9 cellular contexts compared by ENCODE assay signal in the genomic region with DNA sequence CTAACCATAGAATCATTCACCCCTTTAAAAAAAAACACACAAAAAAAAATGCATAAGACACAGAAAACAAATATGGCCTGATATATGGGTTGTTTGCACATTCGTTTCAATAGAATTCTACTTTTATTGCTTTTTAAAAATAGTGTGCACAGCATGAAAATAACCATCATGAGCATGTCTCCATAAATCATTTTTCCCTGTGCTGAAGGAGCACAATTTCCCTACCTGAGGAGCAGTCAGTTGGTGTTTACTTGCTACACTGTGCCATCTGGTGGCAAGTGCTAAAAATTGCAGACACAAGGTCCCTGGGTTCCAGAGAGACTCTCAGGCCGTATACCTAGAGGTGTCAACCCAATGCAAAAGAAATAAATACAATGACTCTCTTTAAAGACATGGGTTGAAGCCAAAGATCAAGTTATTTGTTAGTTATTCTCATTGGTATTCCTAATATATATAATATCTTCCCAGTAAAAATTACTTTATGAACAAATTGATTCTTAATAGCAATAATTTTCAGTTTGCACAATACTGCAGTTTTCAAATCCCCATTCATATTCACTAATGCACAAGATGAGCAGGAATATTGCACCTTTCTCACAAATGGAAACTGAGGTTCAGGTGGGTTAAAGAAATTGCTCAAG.
A peak's percentile ranks its signal among the peaks of the same experiment; 100 is the strongest.
DNase-seq lines count a peak whose midpoint lies in the region; ATAC-seq and TF ChIP-seq lines count a peak whose summit lies in the region.
"Had no signal": no experiment of that assay in that cellular context is flagged by ENCODE, and none has a peak within 500 bp of the region (broad histone marks: within the 10 kb centered on the region; RNA-seq: fewer than 3 reads in every experiment).

No MANE protein-coding gene starts in this region.

- H3K27me3 ChIP-seq in NT2/D1 (ENCODE audit: insufficient read depth, insufficient read length), result no peaks in the 10 kb centered on the region
- H3K27me3 ChIP-seq: BLaER1 treated with 17β-estradiol and CSF1 and Interleukin-3, amounts not matched to agents 10 nM and 100 nM had no signal

- H3K4me1 Mint-ChIP-seq in nephron, result no peaks in the 10 kb centered on the region
- no peaks in the 10 kb centered on the region for H3K4me1 Mint-ChIP-seq in stimulated activated effector memory CD8-positive, alpha-beta T cell treated with anti-CD3 and anti-CD28 coated beads, Interleukin-12 subunit alpha, Interleukin-12 subunit beta, amount 100 ng/mL, for 72 hours

- H3K27me3 Mint-ChIP-seq in nephron (ENCODE audit: low read depth), result no peaks in the 10 kb centered on the region

- no peak overlapping the region for H3K9ac ChIP-seq in NT2/D1 (ENCODE audit: insufficient read length, low read depth)
- H3K9ac ChIP-seq: BLaER1 treated with 17β-estradiol and CSF1 and Interleukin-3, amounts not matched to agents 10 nM and 100 nM had no signal

- H3K4me3 ChIP-seq in NT2/D1 (ENCODE audit: insufficient read length, low read depth), result no peak overlapping the region
- H3K4me3 ChIP-seq in choroid plexus epithelial cell (ENCODE audit: low read depth, low read length), result no peak overlapping the region
- H3K4me3 ChIP-seq: BLaER1 treated with 17β-estradiol and CSF1 and Interleukin-3, amounts not matched to agents 10 nM and 100 nM had no signal

- H3K27ac Mint-ChIP-seq in nephron, result no peak overlapping the region
- H3K27ac Mint-ChIP-seq in stimulated activated effector memory CD8-positive, alpha-beta T cell treated with anti-CD3 and anti-CD28 coated beads, Interleukin-12 subunit alpha, Interleukin-12 subunit beta, amount 100 ng/mL, for 72 hours, result no peak overlapping the region

- H3K4me3 Mint-ChIP-seq in nephron, result no peak overlapping the region
- H3K4me3 Mint-ChIP-seq in stimulated activated effector memory CD8-positive, alpha-beta T cell treated with anti-CD3 and anti-CD28 coated beads, Interleukin-12 subunit alpha, Interleukin-12 subunit beta, amount 100 ng/mL, for 72 hours, result no peak overlapping the region

- peak; percentile 93 for ATAC-seq in HG03280 (IDR thresholded peaks at IDR 0.05; ENCODE audit: unreplicated experiment)
- no peak for ATAC-seq in stimulated activated effector memory CD8-positive, alpha-beta T cell treated with anti-CD3 and anti-CD28 coated beads, Interleukin-12 subunit alpha, Interleukin-12 subunit beta, amount 100 ng/mL, for 72 hours

- H3K9me3 Mint-ChIP-seq in nephron, result peaks cover 14% of the 10 kb centered on the region
- H3K9me3 Mint-ChIP-seq in stimulated activated effector memory CD8-positive, alpha-beta T cell treated with anti-CD3 and anti-CD28 coated beads, Interleukin-12 subunit alpha, Interleukin-12 subunit beta, amount 100 ng/mL, for 72 hours, result no peaks in the 10 kb centered on the region

- TF ChIP-seq CTCF in choroid plexus epithelial cell (conservative IDR thresholded peaks at IDR 0.05; ENCODE audit: low read depth, low read length) (peak; percentile 83), nephron (IDR thresholded peaks at IDR 0.05; ENCODE audit: unreplicated experiment in 3 of 3) (peak in 2 of 3 experiments; percentile 18 to 56)

- no peaks in the 10 kb centered on the region for H3K36me3 Mint-ChIP-seq in nephron (ENCODE audit: low read depth)
- H3K36me3 Mint-ChIP-seq in stimulated activated effector memory CD8-positive, alpha-beta T cell treated with anti-CD3 and anti-CD28 coated beads, Interleukin-12 subunit alpha, Interleukin-12 subunit beta, amount 100 ng/mL, for 72 hours, result no peaks in the 10 kb centered on the region

- no peaks in the 10 kb centered on the region for H3K9me3 ChIP-seq in NT2/D1 (ENCODE audit: insufficient read depth, low read length)
- H3K9me3 ChIP-seq: BLaER1 treated with 17β-estradiol and CSF1 and Interleukin-3, amounts not matched to agents 10 nM and 100 nM had no signal

- H3K4me1 ChIP-seq in NT2/D1 (ENCODE audit: insufficient read depth, insufficient read length), result no peaks in the 10 kb centered on the region
- H3K4me1 ChIP-seq: BLaER1 treated with 17β-estradiol and CSF1 and Interleukin-3, amounts not matched to agents 10 nM and 100 nM had no signal

- DNase-seq in NCI-H1417 (lab: John Stamatoyannopoulos, UW) (peak; percentile 26 to 64 (median 60)), NCI-H1417 treated with DMSO at 0.1 percent for 48 hours (lab: John Stamatoyannopoulos, UW) (no peak), GM19240 (ENCODE audit: insufficient read length, low spot score) (peak; percentile 3), NT2/D1 (ENCODE audit: low read depth, low spot score) (peak; percentile 25), choroid plexus epithelial cell (ENCODE audit: low read depth) (peak; percentile 83)
- DNase-seq in stimulated activated effector memory CD8-positive, alpha-beta T cell treated with anti-CD3 and anti-CD28 coated beads, Interleukin-12 subunit alpha, Interleukin-12 subunit beta, amount 100 ng/mL, for 72 hours (ENCODE audit: low spot score in 2 of 2), result no peak

- H3K36me3 ChIP-seq in NT2/D1 (ENCODE audit: insufficient read depth, insufficient read length, low read length), result no peaks in the 10 kb centered on the region
- H3K36me3 ChIP-seq: BLaER1 treated with 17β-estradiol and CSF1 and Interleukin-3, amounts not matched to agents 10 nM and 100 nM had no signal

Comparison
In these comparisons a context has a peak if more than half of its experiments do, and no peak if none do; other contexts are left out.
1. DNase-seq: peak in NCI-H1417 (3 of 3), GM19240 (single experiment), NT2/D1 (single experiment) and choroid plexus epithelial cell (single experiment); none in NCI-H1417 treated with DMSO at 0.1 percent for 48 hours (single experiment) and stimulated activated effector memory CD8-positive, alpha-beta T cell treated with anti-CD3 and anti-CD28 coated beads, Interleukin-12 subunit alpha, Interleukin-12 subunit beta, amount 100 ng/mL, for 72 hours (0 of 2).